15 cellular contexts compared by ENCODE assay signal in the genomic region with DNA sequence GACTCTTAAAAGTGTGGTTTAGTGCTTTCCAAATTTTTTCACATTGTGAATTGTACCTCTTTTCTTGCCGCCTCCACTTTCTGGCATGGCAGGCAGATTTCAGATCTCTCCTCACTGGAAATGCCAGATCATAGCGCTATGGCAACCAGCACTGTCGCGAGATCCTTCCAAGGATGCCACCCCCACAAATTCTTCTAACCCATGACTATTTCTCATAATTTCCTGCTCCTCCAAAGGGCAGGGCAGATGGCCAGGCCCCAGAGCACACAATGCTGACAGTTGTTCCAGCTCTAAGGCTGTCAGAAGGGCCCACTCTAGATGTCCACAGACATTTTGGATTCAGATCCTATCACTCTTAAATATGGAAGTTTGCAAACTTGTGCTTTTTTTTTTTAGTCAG.
DNase-seq lines count a peak whose midpoint lies in the region; ATAC-seq, FAIRE-seq and TF ChIP-seq lines count a peak whose summit lies in the region.
"Had no signal": no experiment of that assay in that cellular context is flagged by ENCODE, and none has a peak within 500 bp of the region (broad histone marks: within the 10 kb centered on the region; RNA-seq: fewer than 3 reads in every experiment).

No MANE protein-coding gene starts in this region.

- TF ChIP-seq EP300 in ovary (IDR thresholded peaks at IDR 0.05), result no peak

- WGBS in ovary, 3 donors, result 28 to 39% (median 39%) methylated on average over 4 of the region's 4 CpGs

- H3K4me3 Mint-ChIP-seq in astrocyte (ENCODE audit: unreplicated experiment), result peak overlapping the region; percentile 27
- H3K4me3 Mint-ChIP-seq: activated CD4-positive, alpha-beta T cell treated with anti-CD3 and anti-CD28 coated beads, Interleukin-2, amount 10 ng/mL, durations not matched to agents 7 days and 5 days; naive B cell had no signal

- H3K9me3 Mint-ChIP-seq in astrocyte (ENCODE audit: unreplicated experiment), result no peaks in the 10 kb centered on the region
- H3K9me3 Mint-ChIP-seq: activated CD4-positive, alpha-beta T cell treated with anti-CD3 and anti-CD28 coated beads, Interleukin-2, amount 10 ng/mL, durations not matched to agents 7 days and 5 days had no signal

- DNase-seq in GM03348 (ENCODE audit: low spot score), result peak; percentile 87
- peak; percentile 79 for DNase-seq in astrocyte (ENCODE audit: low read depth)
- DNase-seq in head of caudate nucleus, result peak in 27 of 42 donors; percentile 4 to 64 (median 19)
- peak; percentile 11 to 38 (median 23) for DNase-seq in ovary
- DNase-seq in NK-92 (lab: John Stamatoyannopoulos, UW; ENCODE audit: unreplicated experiment), result no peak
- no peak for DNase-seq in GF-D8 (lab: John Stamatoyannopoulos, UW)
- DNase-seq in activated CD4-positive, alpha-beta T cell treated with anti-CD3 and anti-CD28 coated beads, Interleukin-2, amount 50 U/mL, for 1 hour, result no peak
- DNase-seq: activated CD4-positive, alpha-beta T cell treated with anti-CD3 and anti-CD28 coated beads, Interleukin-2, amount 10 ng/mL, durations not matched to agents 7 days and 5 days; GOT3; naive B cell; NCI-H2029; upper lobe of left lung had no signal

- H3K27me3 Mint-ChIP-seq in astrocyte (ENCODE audit: low read depth, unreplicated experiment), result no peaks in the 10 kb centered on the region
- H3K27me3 Mint-ChIP-seq: activated CD4-positive, alpha-beta T cell treated with anti-CD3 and anti-CD28 coated beads, Interleukin-2, amount 10 ng/mL, durations not matched to agents 7 days and 5 days; naive B cell had no signal

- peak overlapping the region; percentile 39 for H2AFZ ChIP-seq in astrocyte (ENCODE audit: low read depth, low read length)

- peaks cover 7% of the 10 kb centered on the region for H3K4me1 Mint-ChIP-seq in astrocyte (ENCODE audit: low read depth, unreplicated experiment)
- H3K4me1 Mint-ChIP-seq: activated CD4-positive, alpha-beta T cell treated with anti-CD3 and anti-CD28 coated beads, Interleukin-2, amount 10 ng/mL, durations not matched to agents 7 days and 5 days; naive B cell had no signal

- TF ChIP-seq CTCF in astrocyte (IDR thresholded peaks at IDR 0.05; ENCODE audit: insufficient read depth, low read depth, low read length) (no peak), ovary (IDR thresholded peaks at IDR 0.05) (no peak)

- H3K4me1 ChIP-seq in astrocyte (ENCODE audit: insufficient read depth, low read length) (peaks cover 6% of the 10 kb centered on the region), ovary (ENCODE audit: insufficient read depth) (no peaks in the 10 kb centered on the region)
- H3K4me1 ChIP-seq: gastrocnemius medialis, upper lobe of left lung had no signal

- no peak overlapping the region for H3K27ac ChIP-seq in astrocyte (ENCODE audit: low read depth, low read length)
- no peak overlapping the region for H3K27ac ChIP-seq in ovary
- H3K27ac ChIP-seq: gastrocnemius medialis, upper lobe of left lung had no signal

- no peak for FAIRE-seq in astrocyte (lab: Jason Lieb, UNC)

- no peaks in the 10 kb centered on the region for H3K79me2 ChIP-seq in astrocyte (ENCODE audit: insufficient read depth, low read length)

- H3K9ac ChIP-seq in astrocyte (ENCODE audit: low read length), result no peak overlapping the region

- H3K27me3 ChIP-seq in astrocyte (ENCODE audit: insufficient read depth, low read length) (no peaks in the 10 kb centered on the region), ovary (no peaks in the 10 kb centered on the region)
- H3K27me3 ChIP-seq: gastrocnemius medialis, upper lobe of left lung had no signal

- H3K4me2 ChIP-seq in astrocyte (ENCODE audit: low read length), result peak overlapping the region; percentile 28

- H3K36me3 ChIP-seq in astrocyte (ENCODE audit: insufficient read depth, low read length) (no peaks in the 10 kb centered on the region), ovary (no peaks in the 10 kb centered on the region)
- H3K36me3 ChIP-seq: gastrocnemius medialis, upper lobe of left lung had no signal

- H3K9me3 ChIP-seq in astrocyte (ENCODE audit: insufficient read depth, low read depth, low read length) (no peaks in the 10 kb centered on the region), ovary (no peaks in the 10 kb centered on the region)
- H3K9me3 ChIP-seq: gastrocnemius medialis, upper lobe of left lung had no signal

- no peak overlapping the region for H3K4me3 ChIP-seq in astrocyte (ENCODE audit: insufficient read depth, low read depth, low read length)
- no peak overlapping the region for H3K4me3 ChIP-seq in ovary
- H3K4me3 ChIP-seq: gastrocnemius medialis, upper lobe of left lung had no signal

- no peaks in the 10 kb centered on the region for H3K36me3 Mint-ChIP-seq in astrocyte (ENCODE audit: low read depth, unreplicated experiment)
- H3K36me3 Mint-ChIP-seq: activated naive CD4-positive, alpha-beta T cell treated with anti-CD3 and anti-CD28 coated beads, Interleukin-2, amount 50 U/mL, for 72 hours had no signal

- TF ChIP-seq POLR2A in ovary (IDR thresholded peaks at IDR 0.05), result no peak

- no peak for ATAC-seq in GM19452 (IDR thresholded peaks at IDR 0.05; ENCODE audit: unreplicated experiment)
- ATAC-seq: activated naive CD4-positive, alpha-beta T cell treated with anti-CD3 and anti-CD28 coated beads, Interleukin-2, amount 50 U/mL, for 72 hours had no signal

- H3K27ac Mint-ChIP-seq in astrocyte (ENCODE audit: unreplicated experiment), result peak overlapping the region; percentile 84
- H3K27ac Mint-ChIP-seq: activated CD4-positive, alpha-beta T cell treated with anti-CD3 and anti-CD28 coated beads, Interleukin-2, amount 10 ng/mL, durations not matched to agents 7 days and 5 days; activated naive CD4-positive, alpha-beta T cell treated with anti-CD3 and anti-CD28 coated beads, Interleukin-2, amount 50 U/mL, for 72 hours had no signal

- H4K20me1 ChIP-seq in astrocyte (ENCODE audit: insufficient read depth, low read length), result no peaks in the 10 kb centered on the region

- intact Hi-C loops in head of caudate nucleus (cut with DNase I), result no loop called here
- intact Hi-C loops in ovary (cut with DNase I), result no loop called here

Comparison
In these comparisons a context has a peak if more than half of its experiments do, and no peak if none do; other contexts are left out.
1. DNase-seq: peak in GM03348 (single experiment), astrocyte (single experiment), head of caudate nucleus (27 of 42) and ovary (5 of 5); none in NK-92 (single experiment), GF-D8 (single experiment) and activated CD4-positive, alpha-beta T cell treated with anti-CD3 and anti-CD28 coated beads, Interleukin-2, amount 50 U/mL, for 1 hour (single experiment).